22 cellular contexts compared by ENCODE assay signal in genomic region chr3:8452112-8452511, GRCh38. TPM values are rescaled to one million over a fixed set of nuclear protein-coding genes. Genes with fewer than 3 reads are reported as not detected.
"Had no signal": no experiment of that assay in that cellular context is flagged by ENCODE, and none has a peak within 500 bp of the region (broad histone marks: within the 10 kb centered on the region; RNA-seq: fewer than 3 reads in every experiment).

No MANE protein-coding gene starts in this region.

- H3K4me1 ChIP-seq: foreskin keratinocyte, pancreas, psoas muscle, tibial nerve had no signal

- H3K4me2 ChIP-seq: hepatocyte had no signal

- H3K79me2 ChIP-seq: hepatocyte had no signal

- H3K27ac ChIP-seq: foreskin keratinocyte, hepatocyte, pancreas, psoas muscle, right atrium auricular region, tibial nerve, WERI-Rb-1 had no signal

- H3K27me3 ChIP-seq: foreskin keratinocyte, hepatocyte, pancreas, right atrium auricular region, tibial nerve had no signal

- H3K4me3 ChIP-seq: hepatocyte, lung, pancreas, psoas muscle, right atrium auricular region, tibial nerve had no signal

- H3K36me3 ChIP-seq: pancreas, right atrium auricular region, tibial nerve, WERI-Rb-1 had no signal

- ATAC-seq: activated CD8-positive, alpha-beta T cell treated with anti-CD3 and anti-CD28 coated beads, Interleukin-2, amount 10 ng/mL, durations not matched to agents 7 days and 5 days; foreskin keratinocyte; left lobe of liver; natural killer cell; psoas muscle; stimulated activated naive CD8-positive, alpha-beta T cell treated with anti-CD3 and anti-CD28 coated beads, Interleukin-15, Interleukin-2, amounts not matched to agents 100 U/mL and 50 U/mL, for 24 hours; T-cell had no signal

- H3K9me3 ChIP-seq: pancreas, psoas muscle, right atrium auricular region, tibial nerve had no signal

- H2AFZ ChIP-seq: hepatocyte had no signal

- DNase-seq: activated CD4-positive, alpha-beta T cell treated with anti-CD3 and anti-CD28 coated beads, Interleukin-2, amount 10 ng/mL, durations not matched to agents 7 days and 5 days; activated CD4-positive, CD25-positive, alpha-beta regulatory T cell treated with anti-CD3 and anti-CD28 coated beads, Interleukin-2, amount 50 U/mL, for 72 hours; activated CD8-positive, alpha-beta T cell treated with anti-CD3 and anti-CD28 coated beads, Interleukin-2, amount 10 ng/mL, durations not matched to agents 7 days and 5 days; activated naive CD4-positive, alpha-beta T cell; activated T-cell treated with anti-CD3 and anti-CD28 coated beads, Interleukin-2, amount 50 U/mL, for 24 hours; effector CD8-positive, alpha-beta T cell; erythroblast; immature natural killer cell; natural killer cell; pancreas; psoas muscle; stimulated activated CD4-positive, alpha-beta T cell treated with anti-CD3 and anti-CD28 coated beads, Interleukin-12 subunit alpha, Interleukin-12 subunit beta, amount 100 ng/mL, for 4 hours; stimulated activated CD4-positive, alpha-beta T cell treated with anti-CD3 and anti-CD28 coated beads, Interleukin-4, amount 100 ng/mL, for 4 hours; stimulated activated naive CD8-positive, alpha-beta T cell treated with anti-CD3 and anti-CD28 coated beads, Interleukin-15, Interleukin-2, amounts not matched to agents 100 U/mL and 50 U/mL, for 24 hours; T-cell; WERI-Rb-1 had no signal

RNA-seq across cellular contexts. Expression of gene LMCD1, which starts 49.5 kb away (rescaled TPM):
- total RNA-seq: natural killer cell had no signal
